In genomic region chr22:39663751-39664150, GRCh38 we compare ENCODE assay signal across 1 cellular context.
TF ChIP-seq lines count a peak whose summit lies in the region.

No MANE protein-coding gene starts in this region.

TF ChIP-seq in HepG2, 621 proteins besides CTCF, POLR2A, EP300 and RAD21 (continued from another document):
- TF ChIP-seq MXD1 (CRISPR knock-in tag; IDR thresholded peaks at IDR 0.05) (no peak), ZFP91 (CRISPR knock-in tag; IDR thresholded peaks at IDR 0.05; ENCODE audit: borderline replicate concordance) (no peak), RARA (CRISPR knock-in tag; IDR thresholded peaks at IDR 0.05) (no peak), SMARCE1 (IDR thresholded peaks at IDR 0.05; ENCODE audit: borderline replicate concordance) (no peak), ZMAT5 (CRISPR knock-in tag; IDR thresholded peaks at IDR 0.05; ENCODE audit: borderline replicate concordance, low read depth) (no peak)
